Comparison of ENCODE assay signal across 6 cellular contexts in the genomic region with DNA sequence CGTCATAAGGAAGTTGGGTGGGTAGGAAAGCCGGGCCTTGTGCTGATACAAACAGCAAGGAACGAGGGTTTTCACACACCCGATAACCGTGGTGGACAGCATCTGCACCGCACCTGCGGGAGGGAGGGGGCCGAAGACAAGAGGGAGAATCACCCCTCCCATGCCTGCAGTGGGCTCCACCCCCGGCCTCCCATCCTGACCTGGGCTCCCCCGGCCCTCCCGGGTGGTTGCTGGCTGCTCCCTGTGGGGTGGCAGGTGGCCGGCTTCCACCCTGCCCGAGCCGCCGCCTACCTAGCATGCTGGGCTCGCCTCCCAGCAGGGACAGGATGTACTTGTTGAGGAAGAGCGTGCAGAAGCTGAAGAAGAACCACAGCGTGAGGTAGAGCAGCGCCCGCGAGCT. TPM values are rescaled to one million over a fixed set of nuclear protein-coding genes. Genes with fewer than 3 reads are reported as not detected.
DNase-seq lines count a peak whose midpoint lies in the region; ATAC-seq and TF ChIP-seq lines count a peak whose summit lies in the region.
"Not testable (repeated sequence)": the region's sequence is repeated elsewhere in the genome, so short reads cannot be mapped to it uniquely, and the experiment has no call there.

No MANE protein-coding gene starts in this region.

- not testable (repeated sequence) for H3K27me3 Mint-ChIP-seq in CD14-positive monocyte (ENCODE audit: low read depth in 3 of 3); activated CD8-positive, alpha-beta memory T cell treated with anti-CD3 and anti-CD28 coated beads, Interleukin-2, amount 10 ng/mL, durations not matched to agents 7 days and 5 days; chondrocyte (ENCODE audit: low read depth)

- H3K27ac Mint-ChIP-seq in CD14-positive monocyte; activated CD8-positive, alpha-beta memory T cell treated with anti-CD3 and anti-CD28 coated beads, Interleukin-2, amount 10 ng/mL, durations not matched to agents 7 days and 5 days; chondrocyte (ENCODE audit: unreplicated experiment): not testable (repeated sequence)

- H3K27me3 ChIP-seq in KMS-11 (ENCODE audit: insufficient read depth, low read depth), result not testable (repeated sequence)

- DNase-seq in CD14-positive monocyte (ENCODE audit: low spot score) (peak; percentile 10), chondrocyte (ENCODE audit: low spot score) (peak; percentile 51), left lobe of liver (ENCODE audit: low spot score) (peak; percentile 7), sciatic nerve (ENCODE audit: low spot score) (peak; percentile 30)
- DNase-seq in activated CD8-positive, alpha-beta memory T cell treated with anti-CD3 and anti-CD28 coated beads, Interleukin-2, amount 10 ng/mL, durations not matched to agents 7 days and 5 days, result not testable (repeated sequence)

- TF ChIP-seq CTCF in CD14-positive monocyte (IDR thresholded peaks at IDR 0.05); KMS-11 (conservative IDR thresholded peaks at IDR 0.05; ENCODE audit: low read depth, low read length); chondrocyte (IDR thresholded peaks at IDR 0.05): not testable (repeated sequence)

- peak overlapping the region; percentile 56; the same call in 1 of the 2 replicates for H3K27ac ChIP-seq in KMS-11

- ATAC-seq in activated CD8-positive, alpha-beta memory T cell treated with anti-CD3 and anti-CD28 coated beads, Interleukin-2, amount 10 ng/mL, durations not matched to agents 7 days and 5 days, result peak; percentile 29
- not testable (repeated sequence) for ATAC-seq in left lobe of liver, sciatic nerve

- H2AFZ ChIP-seq in KMS-11 (ENCODE audit: low read depth), result not testable (repeated sequence)

- H3K79me2 ChIP-seq in KMS-11 (ENCODE audit: insufficient read depth, low read depth), result not testable (repeated sequence)

- intact Hi-C loops in CD14-positive monocyte (cut with micrococcal nuclease); sciatic nerve (cut with DNase I): not testable (repeated sequence)

- H3K36me3 ChIP-seq in KMS-11 (ENCODE audit: insufficient read depth), result not testable (repeated sequence)

- H4K20me1 ChIP-seq in KMS-11 (ENCODE audit: insufficient read depth), result not testable (repeated sequence)

- H3K4me3 Mint-ChIP-seq in CD14-positive monocyte; activated CD8-positive, alpha-beta memory T cell treated with anti-CD3 and anti-CD28 coated beads, Interleukin-2, amount 10 ng/mL, durations not matched to agents 7 days and 5 days; chondrocyte (ENCODE audit: unreplicated experiment): not testable (repeated sequence)

- not testable (repeated sequence) for H3K4me1 Mint-ChIP-seq in CD14-positive monocyte
- H3K4me1 Mint-ChIP-seq in activated CD8-positive, alpha-beta memory T cell treated with anti-CD3 and anti-CD28 coated beads, Interleukin-2, amount 10 ng/mL, durations not matched to agents 7 days and 5 days, result peaks cover 27% of the 10 kb centered on the region
- H3K4me1 Mint-ChIP-seq in chondrocyte (ENCODE audit: low read depth), result peaks cover 23% of the 10 kb centered on the region

- H3K4me2 ChIP-seq in KMS-11, result not testable (repeated sequence)

- not testable (repeated sequence) for H3K9ac ChIP-seq in KMS-11

- peaks cover 24% of the 10 kb centered on the region for H3K4me1 ChIP-seq in KMS-11 (ENCODE audit: low read depth, poor library complexity, severe bottlenecking)

- CTCF ChIA-PET in activated CD8-positive, alpha-beta memory T cell treated with anti-CD3 and anti-CD28 coated beads, Interleukin-2, amount 10 ng/mL, durations not matched to agents 7 days and 5 days (lab: Charles Lee), result not testable (repeated sequence)

- H3K36me3 Mint-ChIP-seq in CD14-positive monocyte, result peaks cover 22 to 53% of the 10 kb centered on the region in 2 donors
- H3K36me3 Mint-ChIP-seq in activated CD8-positive, alpha-beta memory T cell treated with anti-CD3 and anti-CD28 coated beads, Interleukin-2, amount 10 ng/mL, durations not matched to agents 7 days and 5 days, result peaks cover 12% of the 10 kb centered on the region
- not testable (repeated sequence) for H3K36me3 Mint-ChIP-seq in chondrocyte (ENCODE audit: low read depth)

- not testable (repeated sequence) for H3K9me3 Mint-ChIP-seq in CD14-positive monocyte; activated CD8-positive, alpha-beta memory T cell treated with anti-CD3 and anti-CD28 coated beads, Interleukin-2, amount 10 ng/mL, durations not matched to agents 7 days and 5 days (ENCODE audit: low read depth); chondrocyte (ENCODE audit: low read depth)

- H3K4me3 ChIP-seq in KMS-11 (IDR thresholded peaks at IDR 0.05; ENCODE audit: insufficient read depth, low read depth, low read length), result not testable (repeated sequence)

RNA-seq across cellular contexts. Expression of a gene that starts 16.5 kb away (rescaled TPM):
- 10 to 100 TPM; 12.2 to 17.7 TPM for polyA plus RNA-seq in CD14-positive monocyte
- total RNA-seq in activated CD8-positive, alpha-beta memory T cell treated with anti-CD3 and anti-CD28 coated beads, Interleukin-2, amount 10 ng/mL, durations not matched to agents 7 days and 5 days, result 10 to 100 TPM; 46.2 to 50.9 TPM
- total RNA-seq in chondrocyte, result 50.9 to 52.2 TPM (median 51.6 TPM) in 3 replicates
- 18.6 TPM for total RNA-seq in left lobe of liver
- total RNA-seq in sciatic nerve, result 45.6 TPM

RNA-seq across cellular contexts. Expression of a gene that starts 17.3 kb away (rescaled TPM):
- 1 to 10 TPM; 2.5 to 6.6 TPM for polyA plus RNA-seq in CD14-positive monocyte
- 10 to 100 TPM; 40.5 to 45.9 TPM for total RNA-seq in activated CD8-positive, alpha-beta memory T cell treated with anti-CD3 and anti-CD28 coated beads, Interleukin-2, amount 10 ng/mL, durations not matched to agents 7 days and 5 days
- 21.1 to 24.2 TPM (median 21.8 TPM) in 3 replicates for total RNA-seq in chondrocyte
- total RNA-seq in left lobe of liver, result 8.7 TPM
- 27.9 TPM for total RNA-seq in sciatic nerve

RNA-seq across cellular contexts. Expression of a gene that starts 44.1 kb away (rescaled TPM):
- polyA plus RNA-seq in CD14-positive monocyte, result under 1 TPM; 0.21 to 0.24 TPM
- 1 to 10 TPM in 1 of 2 experiments, under 1 TPM in 1; 0.79 to 1.2 TPM for total RNA-seq in activated CD8-positive, alpha-beta memory T cell treated with anti-CD3 and anti-CD28 coated beads, Interleukin-2, amount 10 ng/mL, durations not matched to agents 7 days and 5 days
- total RNA-seq in chondrocyte, result 18.3 to 71.4 TPM (median 68.7 TPM) in 3 replicates
- 1.6 TPM for total RNA-seq in left lobe of liver
- total RNA-seq in sciatic nerve, result 5.4 TPM

RNA-seq across cellular contexts. Expression of a gene that starts 48.1 kb away (rescaled TPM):
- polyA plus RNA-seq in CD14-positive monocyte, result 10 to 100 TPM in 1 of 2 donors, 1 to 10 TPM in 1; 4.4 to 13.3 TPM
- total RNA-seq in activated CD8-positive, alpha-beta memory T cell treated with anti-CD3 and anti-CD28 coated beads, Interleukin-2, amount 10 ng/mL, durations not matched to agents 7 days and 5 days, result 100 to 1,000 TPM in 1 of 2 experiments, 10 to 100 TPM in 1; 80.5 to 100 TPM
- total RNA-seq in chondrocyte (23.8 to 37.8 TPM (median 26.0 TPM) in 3 replicates), left lobe of liver (13.6 TPM), sciatic nerve (51.5 TPM)
